Comparison of ENCODE assay signal across 1 cellular context in the genomic region with DNA sequence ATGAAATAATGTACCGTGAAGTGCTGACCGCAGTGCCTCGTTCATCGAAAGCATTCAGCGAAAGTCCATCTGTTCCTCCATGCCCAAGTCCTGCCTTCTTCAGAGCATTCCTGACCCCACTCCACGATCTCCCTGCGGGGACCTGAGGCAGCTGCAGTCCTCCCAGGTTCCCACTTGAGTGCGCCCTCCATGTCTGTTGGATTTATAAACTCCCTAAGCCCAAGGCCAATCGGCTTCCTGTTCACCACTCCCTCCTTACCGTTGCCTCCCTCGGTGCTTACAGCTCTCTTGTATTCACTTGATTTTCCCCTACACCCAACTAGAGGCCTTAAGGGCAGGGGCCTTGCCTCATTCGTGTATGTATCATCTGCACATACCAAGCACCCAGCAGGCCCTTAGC.
TF ChIP-seq lines count a peak whose summit lies in the region.

No MANE protein-coding gene starts in this region.

TF ChIP-seq in GM12878, 131 proteins besides CTCF, POLR2A, EP300 and RAD21:
- no peak for TF ChIP-seq ZNF24 (IDR thresholded peaks at IDR 0.05)
- TF ChIP-seq GATAD2B (conservative IDR thresholded peaks at IDR 0.05; ENCODE audit: low read depth), result no peak
- TF ChIP-seq, protein P1, sequence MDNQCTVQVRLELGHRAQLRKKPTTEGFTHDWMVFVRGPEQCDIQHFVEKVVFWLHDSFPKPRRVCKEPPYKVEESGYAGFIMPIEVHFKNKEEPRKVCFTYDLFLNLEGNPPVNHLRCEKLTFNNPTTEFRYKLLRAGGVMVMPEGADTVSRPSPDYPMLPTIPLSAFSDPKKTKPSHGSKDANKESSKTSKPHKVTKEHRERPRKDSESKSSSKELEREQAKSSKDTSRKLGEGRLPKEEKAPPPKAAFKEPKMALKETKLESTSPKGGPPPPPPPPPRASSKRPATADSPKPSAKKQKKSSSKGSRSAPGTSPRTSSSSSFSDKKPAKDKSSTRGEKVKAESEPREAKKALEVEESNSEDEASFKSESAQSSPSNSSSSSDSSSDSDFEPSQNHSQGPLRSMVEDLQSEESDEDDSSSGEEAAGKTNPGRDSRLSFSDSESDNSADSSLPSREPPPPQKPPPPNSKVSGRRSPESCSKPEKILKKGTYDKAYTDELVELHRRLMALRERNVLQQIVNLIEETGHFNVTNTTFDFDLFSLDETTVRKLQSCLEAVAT (IDR thresholded peaks at IDR 0.05), result 0 out of 2 replicates have a peak, but pooled peaks have one; percentile 19
TF ChIP-seq in GM12878: peak in this region for 1.
